7 cellular contexts compared by ENCODE assay signal in the genomic region with DNA sequence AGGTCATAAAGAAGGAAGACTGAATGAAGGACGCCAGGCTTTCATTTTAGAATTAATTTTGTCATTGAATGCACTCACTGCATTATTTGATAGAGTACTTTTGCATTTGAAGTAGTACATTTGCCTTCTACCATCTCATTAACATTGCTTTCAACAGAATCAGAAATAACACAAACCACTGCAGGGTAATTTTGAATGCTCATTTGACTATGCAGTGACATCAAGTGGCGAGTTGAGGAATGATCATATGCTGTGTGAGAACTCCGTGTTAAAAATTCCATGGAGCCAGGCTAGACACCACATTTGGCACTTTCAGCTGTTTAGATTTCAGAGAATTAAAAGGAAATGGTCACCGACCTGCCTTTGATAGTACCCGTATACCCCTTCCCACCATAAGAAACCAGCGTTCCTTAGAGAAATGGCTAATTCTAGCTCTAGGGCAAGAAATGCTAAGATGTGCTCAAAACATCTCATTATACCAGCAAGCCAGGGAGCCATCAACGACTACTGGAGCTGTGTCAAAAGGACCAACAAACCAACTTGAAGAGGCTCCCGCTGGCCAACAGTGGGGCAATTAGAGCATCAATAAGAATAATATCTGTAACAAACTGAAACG. TPM values are rescaled to one million over a fixed set of nuclear protein-coding genes. Genes with fewer than 3 reads are reported as not detected.
DNase-seq lines count a peak whose midpoint lies in the region; ATAC-seq and TF ChIP-seq lines count a peak whose summit lies in the region.

No MANE protein-coding gene starts in this region.

- H3K36me3 ChIP-seq in right atrium auricular region (peaks cover 46% of the 10 kb centered on the region), stomach (peaks cover 38 to 93% (median 82%) of the 10 kb centered on the region in 4 donors)

- TF ChIP-seq CTCF in right atrium auricular region (IDR thresholded peaks at IDR 0.05) (peak; percentile 53 to 71), stomach (IDR thresholded peaks at IDR 0.05) (peak in 5 of 7 experiments; percentile 25 to 51 (median 39))

- H3K4me3 ChIP-seq in right atrium auricular region (no peak overlapping the region), stomach (no peak overlapping the region)

- TF ChIP-seq POLR2A in stomach (IDR thresholded peaks at IDR 0.05) = no peak

- WGBS in stomach, 5 donors = 53 to 59% (median 56%) methylated on average over 9 of the region's 9 CpGs

- intact Hi-C loops in stomach (cut with DNase I; ENCODE audit: low total_unique reads) = no loop called here

- H3K27me3 ChIP-seq in right atrium auricular region = no peaks in the 10 kb centered on the region
- H3K27me3 ChIP-seq in stomach = no peaks in the 10 kb centered on the region

- H3K4me1 ChIP-seq in right atrium auricular region (peaks cover 0 to 13% of the 10 kb centered on the region in 2 donors), stomach (peaks cover 0 to 7% (median 5%) of the 10 kb centered on the region in 4 donors)

- TF ChIP-seq EP300 in stomach (IDR thresholded peaks at IDR 0.05) = no peak

- no peaks in the 10 kb centered on the region for H3K9me3 ChIP-seq in right atrium auricular region
- no peaks in the 10 kb centered on the region for H3K9me3 ChIP-seq in stomach

- no peak for ATAC-seq in HG03432 (IDR thresholded peaks at IDR 0.05; ENCODE audit: unreplicated experiment)

- H3K27ac ChIP-seq in right atrium auricular region = no peak overlapping the region
- H3K27ac ChIP-seq in stomach = no peak overlapping the region

- DNase-seq in EL = peak; percentile 63
- peak; percentile 61 for DNase-seq in LHCN-M2 (ENCODE audit: low read depth)
- peak; percentile 62 for DNase-seq in amniotic epithelial cell (ENCODE audit: low read depth)
- DNase-seq in right atrium auricular region (ENCODE audit: low spot score) = no peak
- DNase-seq in stomach = no peak
- no peak for DNase-seq in activated naive CD4-positive, alpha-beta T cell treated with Interleukin-2 at 50 U/mL for 16 hours

RNA-seq across cellular contexts. Expression of a gene that starts 16.5 kb away (rescaled TPM):
- 7.7 and 8.0 TPM in 2 replicates for total RNA-seq in LHCN-M2 (2014; rRNA removed)
- 72.8 TPM for polyA plus RNA-seq in LHCN-M2 (2012)
- total RNA-seq in right atrium auricular region = 10 to 100 TPM; 29.4 to 30.0 TPM
- total RNA-seq in stomach = 10 to 100 TPM in 2 of 5 donors, 1 to 10 TPM in 2, under 1 TPM in 1; 0.45 to 43.2 (median 8.2) TPM
- 10 to 100 TPM; 41.7 to 57.3 (median 51.8) TPM for polyA plus RNA-seq in stomach

RNA-seq across cellular contexts. Expression of a gene that starts 31.6 kb away (rescaled TPM):
- total RNA-seq in LHCN-M2 (2014; rRNA removed) (not detected in 2 replicates), right atrium auricular region (not detected), stomach (not detected)
- polyA plus RNA-seq in LHCN-M2 (2012) = not detected
- under 1 TPM in 1 of 3 donors, not detected in 2; 0.18 TPM for polyA plus RNA-seq in stomach

Comparison
In these comparisons a context has a peak if more than half of its experiments do, and no peak if none do; other contexts are left out.
1. DNase-seq: peak in EL (single experiment), LHCN-M2 (single experiment) and amniotic epithelial cell (single experiment); none in right atrium auricular region (single experiment), stomach (single experiment) and activated naive CD4-positive, alpha-beta T cell treated with Interleukin-2 at 50 U/mL for 16 hours (single experiment).